35 cellular contexts compared by ENCODE assay signal in the genomic region with DNA sequence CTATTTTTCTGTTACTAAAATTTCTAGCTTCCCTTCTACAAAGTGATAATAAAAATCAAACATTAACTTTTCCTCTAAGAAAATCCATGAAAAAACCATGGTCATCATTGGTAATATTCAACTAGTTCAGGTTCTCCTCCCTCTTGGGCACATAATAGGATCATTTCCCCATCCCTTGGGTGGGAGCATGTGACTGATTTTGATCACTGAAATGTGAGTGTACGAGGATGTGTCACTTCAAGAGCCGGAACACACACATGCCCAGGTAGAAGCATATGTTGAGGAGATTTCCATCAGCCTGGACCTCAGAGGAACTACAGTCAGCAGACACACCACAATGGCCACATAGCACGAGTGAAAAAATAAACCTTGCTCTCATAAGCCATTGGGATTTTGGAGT. TPM values are rescaled to one million over a fixed set of nuclear protein-coding genes. Genes with fewer than 3 reads are reported as not detected.
DNase-seq lines count a peak whose midpoint lies in the region; ATAC-seq, FAIRE-seq and TF ChIP-seq lines count a peak whose summit lies in the region.
"Had no signal": no experiment of that assay in that cellular context is flagged by ENCODE, and none has a peak within 500 bp of the region (broad histone marks: within the 10 kb centered on the region; RNA-seq: fewer than 3 reads in every experiment).

No MANE protein-coding gene starts in this region.

- no peaks in the 10 kb centered on the region for H3K36me3 ChIP-seq in hepatocyte (replicated peaks; ENCODE audit: insufficient read depth, low read depth)
- H3K36me3 ChIP-seq in mucosa of descending colon (ENCODE audit: low read depth): no peaks in the 10 kb centered on the region

- no peaks in the 10 kb centered on the region for H4K20me1 ChIP-seq in hepatocyte (ENCODE audit: insufficient read depth, poor library complexity, severe bottlenecking)

- no peak for TF ChIP-seq CTCF in hepatocyte (IDR thresholded peaks at IDR 0.05; ENCODE audit: poor library complexity)
- no peak for TF ChIP-seq CTCF in mucosa of descending colon (IDR thresholded peaks at IDR 0.05)
- no peak for TF ChIP-seq CTCF in D721Med (IDR thresholded peaks at IDR 0.05; ENCODE audit: insufficient read depth, missing control alignments)

- intact Hi-C loops in mucosa of descending colon (cut with DNase I, micrococcal nuclease): loop anchor here in 1 of 2 donors (10.0 kb wide), 1 partner anchor 73 kb away; no protein-coding TSS in a partner anchor

- H2AFZ ChIP-seq in hepatocyte: no peak overlapping the region

- WGBS in hepatocyte (ENCODE audit: low lambda C conversion rate, missing lambda C conversion rate): 59% methylated on average over 3 of the region's 3 CpGs

- no peaks in the 10 kb centered on the region for H3K9me3 ChIP-seq in hepatocyte (ENCODE audit: low read depth)
- H3K9me3 ChIP-seq in mucosa of descending colon: no peaks in the 10 kb centered on the region
- H3K9me3 ChIP-seq: SJSA1, upper lobe of left lung had no signal

- no peaks in the 10 kb centered on the region for H3K27me3 ChIP-seq in hepatocyte
- H3K27me3 ChIP-seq: SJSA1, upper lobe of left lung had no signal

- H3K4me3 ChIP-seq in hepatocyte (no peak overlapping the region), mucosa of descending colon (no peak overlapping the region)
- H3K4me3 ChIP-seq: SJSA1, skin epidermis, upper lobe of left lung had no signal

- DNase-seq in HuH-7 (ENCODE audit: low spot score) (peak; percentile 55), hepatocyte (ENCODE audit: low spot score) (peak; percentile 75), mucosa of descending colon (peak in 1 of 3 donors; percentile 74), D721Med (ENCODE audit: insufficient read length, low spot score) (no peak), OCI-M2 (lab: John Stamatoyannopoulos, UW; ENCODE audit: unreplicated experiment) (no peak), NCI-H82 (lab: John Stamatoyannopoulos, UW) (no peak)
- no peak for DNase-seq in NK-92 treated with Interleukin-12 subunit alpha and Interleukin-12 subunit beta, amount 100 ng/mL, for 24 hours (lab: John Stamatoyannopoulos, UW)
- DNase-seq: activated CD4-positive, alpha-beta T cell treated with anti-CD3 and anti-CD28 coated beads for 48 hours; activated CD8-positive, alpha-beta memory T cell treated with anti-CD3 and anti-CD28 coated beads for 24 hours; activated T-cell treated with anti-CD3 and anti-CD28 coated beads for 4 hours; amygdala; CD4-positive, CD25-positive, alpha-beta regulatory T cell; DMS153; effector CD4-positive, alpha-beta T cell; HFFc6; immature natural killer cell; Kasumi-1; midbrain; NCI-H1436; NCI-H2081; NCI-H69; retina; RPMI8226; stimulated activated naive B cell treated with anti-CD40 and anti-IgM and Interleukin-4, amounts not matched to agents 10 μg/mL and 1 μg/mL and 100 μg/mL, for 72 hours; substantia nigra; T1000; upper lobe of left lung; WERI-Rb-1 had no signal

- H3K4me1 ChIP-seq in hepatocyte (ENCODE audit: insufficient read depth) (peaks cover 26% of the 10 kb centered on the region), mucosa of descending colon (ENCODE audit: low read depth) (peaks cover 33% of the 10 kb centered on the region)
- H3K4me1 ChIP-seq: SJSA1, upper lobe of left lung had no signal

- peak overlapping the region; percentile 90 for H3K27ac ChIP-seq in hepatocyte
- H3K27ac ChIP-seq: SJSA1, skin epidermis, upper lobe of left lung, WERI-Rb-1 had no signal

- H3K79me2 ChIP-seq in hepatocyte: no peaks in the 10 kb centered on the region

- H3K9me2 ChIP-seq in hepatocyte (replicated peaks; ENCODE audit: insufficient read depth): no peaks in the 10 kb centered on the region

- H3K4me2 ChIP-seq in hepatocyte: peak overlapping the region; percentile 42

- ATAC-seq in mucosa of descending colon: peak; percentile 94
- ATAC-seq: activated naive CD4-positive, alpha-beta T cell treated with anti-CD3 and anti-CD28 coated beads, Interleukin-2, amount 50 U/mL, for 72 hours; natural killer cell treated with Interleukin-12 subunit alpha and Interleukin-12 subunit beta and Interleukin-15 and Interleukin-18, amount 100 ng/mL, for 72 hours; stimulated activated naive B cell treated with anti-CD40 and anti-IgM and Interleukin-4, amounts not matched to agents 10 μg/mL and 1 μg/mL and 100 μg/mL, for 72 hours had no signal

- no peak for FAIRE-seq in D721Med (lab: Jason Lieb, UNC)
- FAIRE-seq: GM18507, GM19239, H1 had no signal

RNA-seq across cellular contexts. Expression of gene AP3S2, which starts 36.1 kb away (rescaled TPM):
- total RNA-seq in hepatocyte (51.7 and 61.2 TPM in 2 replicates), mucosa of descending colon (10 to 100 TPM; 56.1 to 93.4 (median 65.1) TPM)
- polyA plus RNA-seq in hepatocyte: 14.2 and 15.6 TPM in 2 replicates

RNA-seq across cellular contexts. Expression of gene ANPEP, which starts 43.0 kb away (rescaled TPM):
- total RNA-seq in hepatocyte (115 and 137 TPM in 2 replicates), mucosa of descending colon (1,000 to 10,000 TPM in 1 of 3 donors, 100 to 1,000 TPM in 2; 270 to 1,014 (median 289) TPM)
- 123 and 166 TPM in 2 replicates for polyA plus RNA-seq in hepatocyte

RNA-seq across cellular contexts. Expression of gene ARPIN, which starts 55.1 kb away (rescaled TPM):
- total RNA-seq in hepatocyte (6.8 and 8.6 TPM in 2 replicates), mucosa of descending colon (10 to 100 TPM; 39.0 to 45.8 (median 43.0) TPM)
- polyA plus RNA-seq in hepatocyte: 3.8 and 6.5 TPM in 2 replicates
- total RNA-seq: activated naive CD4-positive, alpha-beta T cell treated with anti-CD3 and anti-CD28 coated beads, Interleukin-2, amount 50 U/mL, for 72 hours; CD4-positive, CD25-positive, alpha-beta regulatory T cell; natural killer cell treated with Interleukin-12 subunit alpha and Interleukin-12 subunit beta and Interleukin-15 and Interleukin-18, amount 100 ng/mL, for 72 hours had no signal
- polyA plus RNA-seq: CD4-positive, CD25-positive, alpha-beta regulatory T cell had no signal

Comparison
In these comparisons a context has a peak if more than half of its experiments do, and no peak if none do; other contexts are left out.
1. DNase-seq: peak in HuH-7 (single experiment) and hepatocyte (single experiment); none in NK-92 treated with Interleukin-12 subunit alpha and Interleukin-12 subunit beta, amount 100 ng/mL, for 24 hours (single experiment), D721Med (single experiment), OCI-M2 (single experiment) and NCI-H82 (single experiment).